20 cellular contexts compared by ENCODE assay signal in the genomic region with DNA sequence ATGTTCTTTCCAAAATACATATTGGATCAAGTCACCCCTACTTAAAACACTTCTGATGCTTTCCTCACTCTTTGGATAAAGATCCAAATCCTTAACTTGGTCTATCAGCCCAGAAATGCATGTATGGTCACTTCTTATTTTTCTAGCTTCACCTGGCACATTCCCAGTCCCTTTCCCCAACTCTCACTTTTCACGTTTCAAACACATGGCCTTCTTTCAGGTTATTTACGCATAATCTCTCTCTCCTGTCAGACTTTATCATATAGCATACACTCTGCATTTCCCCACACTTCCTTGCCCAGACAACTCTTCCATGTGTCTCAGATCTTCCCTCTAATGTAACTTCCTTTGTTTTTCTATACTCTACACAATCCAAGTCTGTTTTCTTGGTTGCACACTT.
"Had no signal": no experiment of that assay in that cellular context is flagged by ENCODE, and none has a peak within 500 bp of the region (broad histone marks: within the 10 kb centered on the region; RNA-seq: fewer than 3 reads in every experiment).

No MANE protein-coding gene starts in this region.

- H3K36me3 ChIP-seq: breast epithelium had no signal

- H3K27me3 Mint-ChIP-seq: activated CD4-positive, alpha-beta T cell treated with anti-CD3 and anti-CD28 coated beads, Interleukin-2, amount 10 ng/mL, durations not matched to agents 7 days and 5 days; activated naive CD4-positive, alpha-beta T cell treated with anti-CD3 and anti-CD28 coated beads, Interleukin-2, amount 10 ng/mL, durations not matched to agents 7 days and 5 days; naive B cell; stimulated activated naive CD8-positive, alpha-beta T cell treated with anti-CD3 and anti-CD28 coated beads, Interleukin-15, amount 100 ng/mL, for 72 hours; type B pancreatic cell had no signal

- DNase-seq: activated CD4-positive, alpha-beta T cell treated with anti-CD3 and anti-CD28 coated beads, Interleukin-2, amount 10 ng/mL, durations not matched to agents 7 days and 5 days; activated CD8-positive, alpha-beta T cell treated with anti-CD3 and anti-CD28 coated beads, Interleukin-2, amount 10 ng/mL, durations not matched to agents 7 days and 5 days; activated effector memory CD4-positive, alpha-beta T cell treated with Interleukin-2 at 50 U/mL for 16 hours; activated naive CD4-positive, alpha-beta T cell treated with anti-CD3 and anti-CD28 coated beads, Interleukin-2, amount 10 ng/mL, durations not matched to agents 7 days and 5 days; activated T-cell treated with anti-CD3 and anti-CD28 coated beads, Interleukin-2, amount 50 U/mL, for 48 hours; aorta; effector CD8-positive, alpha-beta T cell; mesenchymal stem cell; mucosa of descending colon; naive B cell; right lobe of liver; small intestine; stimulated activated CD4-positive, alpha-beta T cell treated with anti-CD3 and anti-CD28 coated beads, Interleukin-15, amount 100 ng/mL, for 24 hours; stimulated activated CD4-positive, alpha-beta T cell treated with anti-CD3 and anti-CD28 coated beads, Interleukin-2, amount 100 ng/mL, for 48 hours; stimulated activated naive CD8-positive, alpha-beta T cell treated with anti-CD3 and anti-CD28 coated beads, Interleukin-15, amount 100 ng/mL, for 72 hours had no signal

- H3K4me3 ChIP-seq: breast epithelium, esophagus muscularis mucosa, mucosa of descending colon, neural progenitor cell, right lobe of liver had no signal

- H3K9me3 ChIP-seq: breast epithelium, esophagus muscularis mucosa, mucosa of descending colon, right lobe of liver had no signal

- H3K4me3 Mint-ChIP-seq: activated CD4-positive, alpha-beta T cell treated with anti-CD3 and anti-CD28 coated beads, Interleukin-2, amount 10 ng/mL, durations not matched to agents 7 days and 5 days; activated CD8-positive, alpha-beta T cell treated with anti-CD3 and anti-CD28 coated beads, Interleukin-2, amount 10 ng/mL, durations not matched to agents 7 days and 5 days; activated naive CD4-positive, alpha-beta T cell treated with anti-CD3 and anti-CD28 coated beads, Interleukin-2, amount 10 ng/mL, durations not matched to agents 7 days and 5 days; naive B cell; neural progenitor cell; stimulated activated naive CD8-positive, alpha-beta T cell treated with anti-CD3 and anti-CD28 coated beads, Interleukin-15, amount 100 ng/mL, for 72 hours; T-helper 2 cell treated with Interferon-gamma antibody and Interleukin-4, amounts not matched to agents 5 μg/mL and 100 μg/mL, for 36 hours; type B pancreatic cell had no signal

- H3K4me2 ChIP-seq: neural progenitor cell had no signal

- H3K27me3 ChIP-seq: breast epithelium, esophagus muscularis mucosa, neural progenitor cell, right lobe of liver had no signal

- H3K9me3 Mint-ChIP-seq: activated CD4-positive, alpha-beta T cell treated with anti-CD3 and anti-CD28 coated beads, Interleukin-2, amount 10 ng/mL, durations not matched to agents 7 days and 5 days; activated naive CD4-positive, alpha-beta T cell treated with anti-CD3 and anti-CD28 coated beads, Interleukin-2, amount 10 ng/mL, durations not matched to agents 7 days and 5 days; naive B cell; neural progenitor cell; stimulated activated naive CD8-positive, alpha-beta T cell treated with anti-CD3 and anti-CD28 coated beads, Interleukin-15, amount 100 ng/mL, for 72 hours; T-helper 2 cell treated with Interferon-gamma antibody and Interleukin-4, amounts not matched to agents 5 μg/mL and 100 μg/mL, for 36 hours; type B pancreatic cell had no signal

- H3K27ac Mint-ChIP-seq: activated CD4-positive, alpha-beta T cell treated with anti-CD3 and anti-CD28 coated beads, Interleukin-2, amount 10 ng/mL, durations not matched to agents 7 days and 5 days; activated CD8-positive, alpha-beta T cell treated with anti-CD3 and anti-CD28 coated beads, Interleukin-2, amount 10 ng/mL, durations not matched to agents 7 days and 5 days; activated naive CD4-positive, alpha-beta T cell treated with anti-CD3 and anti-CD28 coated beads, Interleukin-2, amount 10 ng/mL, durations not matched to agents 7 days and 5 days; naive B cell; neural progenitor cell; stimulated activated naive CD8-positive, alpha-beta T cell treated with anti-CD3 and anti-CD28 coated beads, Interleukin-15, amount 100 ng/mL, for 72 hours; T-helper 2 cell treated with Interferon-gamma antibody and Interleukin-4, amounts not matched to agents 5 μg/mL and 100 μg/mL, for 36 hours; type B pancreatic cell had no signal

- ATAC-seq: activated CD8-positive, alpha-beta T cell treated with anti-CD3 and anti-CD28 coated beads, Interleukin-2, amount 10 ng/mL, durations not matched to agents 7 days and 5 days; mucosa of descending colon; right lobe of liver; stimulated activated naive CD8-positive, alpha-beta T cell treated with anti-CD3 and anti-CD28 coated beads, Interleukin-15, amount 100 ng/mL, for 72 hours had no signal

- H3K4me1 ChIP-seq: breast epithelium, right lobe of liver had no signal

- H3K27ac ChIP-seq: breast epithelium, esophagus muscularis mucosa, right lobe of liver had no signal

- H2AFZ ChIP-seq: neural progenitor cell had no signal
